In genomic region chr1:108584320-108584968, GRCh38 we compare ENCODE assay signal across 14 cellular contexts. TPM values are rescaled to one million over a fixed set of nuclear protein-coding genes. Genes with fewer than 3 reads are reported as not detected.
A peak's percentile ranks its signal among the peaks of the same experiment; 100 is the strongest.
DNase-seq lines count a peak whose midpoint lies in the region; ATAC-seq, FAIRE-seq and TF ChIP-seq lines count a peak whose summit lies in the region.
"Had no signal": no experiment of that assay in that cellular context is flagged by ENCODE, and none has a peak within 500 bp of the region (broad histone marks: within the 10 kb centered on the region; RNA-seq: fewer than 3 reads in every experiment).

No MANE protein-coding gene starts in this region.

- BruUV-seq in GM12878 (replicated peaks; lab: Mats Ljungman, UMichigan): no TSS peak

- intact Hi-C loops in GM12878 (cut with micrococcal nuclease; ENCODE audit: unreplicated experiment): no loop called here
- intact Hi-C loops in pancreas (cut with DNase I): no loop called here

- H2AFZ ChIP-seq in GM12878 (ENCODE audit: control insufficient read depth, low read depth, low read length): peak overlapping the region; percentile 29
- H2AFZ ChIP-seq: GM23338 had no signal

- RAD21 ChIA-PET in GM12878 (lab: Charles Lee; ENCODE audit: unreplicated experiment): no interaction called here

- 16% methylated on average over 5 of the region's 5 CpGs for WGBS in GM12878 (ENCODE audit: insufficient coverage, insufficient replicate concordance, low lambda C conversion rate, missing lambda C conversion rate)
- 6 to 9% methylated on average over 5 of the region's 5 CpGs for WGBS in pancreas, 2 donors

- CTCF ChIA-PET in GM12878 (lab: Yijun Ruan, JAX): interaction anchor here (1.1 to 2.6 kb wide), 4 partner anchors 11 to 29 kb away, joined by 3 to 9 read pairs (median 6); no protein-coding TSS in a partner anchor

- POLR2A ChIA-PET in GM12878 (lab: Charles Lee): interaction anchor here (1.5 kb wide), 1 partner anchor 108 kb away, joined by 7 read pairs; the partner anchor contains the start of gene PRPF38B

- H3K4me2 ChIP-seq in GM12878 (ENCODE audit: control insufficient read depth, insufficient read depth): peak overlapping the region; percentile 33; the same call in 1 of the 2 replicates
- H3K4me2 ChIP-seq: GM23338 had no signal

- TF ChIP-seq EP300 in GM12878 (IDR thresholded peaks at IDR 0.05; ENCODE audit: borderline replicate concordance in 1 of 2, control insufficient read depth in 1 of 2, low read depth in 2 of 2, low read length in 2 of 2): no peak

- in situ Hi-C loops in GM12878 (cut with MboI): no loop called here

- DNase-seq in MV-4-11 (lab: John Stamatoyannopoulos, UW) (peak; percentile 81), GM12878 (ENCODE audit: low read depth, low spot score) (no peak), pancreas (no peak), retina (no peak), SW480 (ENCODE audit: low spot score) (no peak), NCI-H2227 treated with DMSO at 0.1 percent for 48 hours (lab: John Stamatoyannopoulos, UW) (no peak), germinal center (ENCODE audit: low spot score) (no peak)
- DNase-seq: activated T-cell treated with anti-CD3 and anti-CD28 coated beads, Interleukin-2, amount 50 U/mL, for 72 hours; caudate nucleus; EL; posterior cingulate gyrus; WERI-Rb-1 had no signal

- no peaks in the 10 kb centered on the region for H3K79me2 ChIP-seq in GM12878 (ENCODE audit: control insufficient read depth, insufficient read depth, low read length)

- no peak overlapping the region for H3K27ac ChIP-seq in GM12878 (ENCODE audit: control insufficient read depth, insufficient read depth)
- peak overlapping the region in 3 of 4 donors; percentile 35 to 87 (median 80) for H3K27ac ChIP-seq in pancreas
- H3K27ac ChIP-seq: WERI-Rb-1 had no signal

- H3K9ac ChIP-seq in GM12878 (ENCODE audit: control insufficient read depth, insufficient read depth, low read length): no peak overlapping the region

- no peak for TF ChIP-seq CTCF in GM12878 (IDR thresholded peaks at IDR 0.05 in 2 of 3, conservative IDR thresholded peaks at IDR 0.05 in 1 of 3; ENCODE audit: control insufficient read depth in 2 of 3, extremely low read depth in 1 of 3, insufficient read depth in 1 of 3, low read depth in 3 of 3, low read length in 3 of 3)
- no peak for TF ChIP-seq CTCF in pancreas (IDR thresholded peaks at IDR 0.05)

- FAIRE-seq in GM12878 (lab: Jason Lieb, UNC): no peak
- FAIRE-seq in pancreas (lab: Jason Lieb, UNC): peak; percentile 86

- H3K9me3 ChIP-seq in GM12878 (replicated peaks; ENCODE audit: control insufficient read depth, insufficient read depth, low read length): peaks cover 7% of the 10 kb centered on the region; the same call in 2 of the 3 replicates
- H3K9me3 ChIP-seq in pancreas: no peaks in the 10 kb centered on the region

- TF ChIP-seq RAD21 in GM12878 (IDR thresholded peaks at IDR 0.05; ENCODE audit: insufficient read depth, low read depth, low read length): no peak

- SMC1A ChIA-PET in GM12878 (lab: Charles Lee; ENCODE audit: uncharacterized antibody, unreplicated experiment): interaction anchor here (1.0 to 1.9 kb wide), 3 partner anchors 15 to 24 kb away, joined by 3 to 8 read pairs (median 3); partner anchors contain the start of gene EEIG2

- no peak for TF ChIP-seq POLR2A in GM12878 (IDR thresholded peaks at IDR 0.05; ENCODE audit: low read depth, low read length)

- H3K27me3 ChIP-seq in GM12878 (replicated peaks in 1 of 2; ENCODE audit: control insufficient read depth in 2 of 2, insufficient read depth in 2 of 2, low read length in 1 of 2): no peaks in the 10 kb centered on the region
- no peaks in the 10 kb centered on the region for H3K27me3 ChIP-seq in pancreas

- no peak overlapping the region for H3K4me3 ChIP-seq in GM12878
- H3K4me3 ChIP-seq in pancreas: no peak overlapping the region
- H3K4me3 ChIP-seq: GM23338 had no signal

- H3K4me1 ChIP-seq in GM12878 (ENCODE audit: control insufficient read depth, insufficient read depth, low read length) (peaks cover 5% of the 10 kb centered on the region; the same call in 1 of the 2 replicates), pancreas (peaks cover 10 to 22% (median 22%) of the 10 kb centered on the region in 3 donors)

- no peaks in the 10 kb centered on the region for H4K20me1 ChIP-seq in GM12878 (ENCODE audit: control insufficient read depth, insufficient read depth)

- H3K36me3 ChIP-seq in GM12878 (ENCODE audit: control insufficient read depth in 2 of 2, insufficient read depth in 2 of 2, low read length in 1 of 2) (no peaks in the 10 kb centered on the region), pancreas (no peaks in the 10 kb centered on the region)
- H3K36me3 ChIP-seq: WERI-Rb-1 had no signal

- ATAC-seq in GM18858 (IDR thresholded peaks at IDR 0.05; ENCODE audit: unreplicated experiment): peak; percentile 62
- ATAC-seq in GM12878: peak; percentile 76
- ATAC-seq in pancreas: peak; percentile 87 to 95 (median 92)
- ATAC-seq: activated T-cell treated with anti-CD3 and anti-CD28 coated beads, Interleukin-2, amount 50 U/mL, for 72 hours; GM23338 had no signal

TF ChIP-seq in GM12878, 131 proteins besides CTCF, POLR2A, EP300 and RAD21:
- TF ChIP-seq CUX1 (IDR thresholded peaks at IDR 0.05; ENCODE audit: insufficient replicate concordance, low read depth, low read length): peak; percentile 74
- peak; percentile 11 to 31; a peak in 1 of 4 replicates for TF ChIP-seq IKZF2 (IDR thresholded peaks at IDR 0.05)
- TF ChIP-seq SPI1 (IDR thresholded peaks at IDR 0.05; ENCODE audit: borderline replicate concordance, insufficient read depth, low read depth, low read length): peak; percentile 32; the same call in 1 of the 2 replicates
- TF ChIP-seq MAX (IDR thresholded peaks at IDR 0.05; ENCODE audit: low read depth, low read length): no peak
- no peak for TF ChIP-seq RELA (IDR thresholded peaks at IDR 0.05; ENCODE audit: borderline replicate concordance, partially characterized antibody)

RNA-seq across cellular contexts. Expression of gene EEIG2, which starts 24.5 kb away (rescaled TPM):
- total RNA-seq in GM12878 (2013; cell fraction: nucleolus; rRNA removed): 14.4 and 17.2 TPM in 2 replicates
- total RNA-seq in GM12878 (2014; rRNA removed) (14.3 and 16.7 TPM in 2 replicates), GM12878 (2014; rRNA removed; fragmentation: Illumina TruSeq; extraction: Trizol) (16.2 and 17.4 TPM in 2 replicates), GM12878 (2021) (16.2 and 17.2 TPM in 2 replicates), pancreas (10 to 100 TPM in 2 of 6 donors, 1 to 10 TPM in 4; 2.8 to 13.0 (median 3.3) TPM)
- 2.1 TPM for polyA plus RNA-seq in GM12878 (2011; ENCODE audit: low read depth)
- polyA plus RNA-seq in GM12878 (2011; rRNA removed) (8.1 and 12.1 TPM in 2 replicates), GM12878 (2014; fragmentation: Illumina TruSeq; extraction: Trizol) (12.3 and 19.1 TPM in 2 replicates), GM12878 (2014; fragmentation: Nextera tagmentation; extraction: Ambion mirVana) (1 to 10 TPM; 3.5 to 4.9 TPM), GM12878 (2014; rRNA removed) (8.0 and 11.5 TPM in 2 replicates), GM12878 (2016; fragmentation: Nextera tagmentation; extraction: Ambion mirVana) (1 to 10 TPM; 1.4 to 1.5 TPM), pancreas (1 to 10 TPM; 1.7 to 1.8 TPM)
- polyA plus RNA-seq in GM12878 (2011; cell fraction: cytosol; rRNA removed): 3.4 and 3.6 TPM in 2 replicates
- polyA plus RNA-seq in GM12878 (2011; cell fraction: nucleus; rRNA removed): 5.4 and 6.3 TPM in 2 replicates
- 2.9 and 3.6 TPM in 2 replicates for polyA plus RNA-seq in GM12878 (2012)
- 7.8 and 8.3 TPM in 2 replicates for polyA minus RNA-seq in GM12878 (2011; rRNA and poly(A)+ RNA removed)
- 2.8 and 4.2 TPM in 2 replicates for polyA minus RNA-seq in GM12878 (2011; cell fraction: cytosol; rRNA and poly(A)+ RNA removed)
- 3.5 and 5.7 TPM in 2 replicates for polyA minus RNA-seq in GM12878 (2011; cell fraction: nucleus; rRNA and poly(A)+ RNA removed)
